Comparison of ENCODE assay signal across 1 cellular context in genomic region chr9:518540-518939, GRCh38.
TF ChIP-seq lines count a peak whose summit lies in the region.

No MANE protein-coding gene starts in this region.

TF ChIP-seq in HepG2, 621 proteins besides CTCF, POLR2A, EP300 and RAD21 (continued from another document):
- TF ChIP-seq NR2F6 (IDR thresholded peaks at IDR 0.05) (peak; percentile 45; the same call in 1 of the 2 replicates), NR2F6 (CRISPR knock-in tag; IDR thresholded peaks at IDR 0.05) (0 out of 2 replicates have a peak, but pooled peaks have one; percentile 18), FOXA1 (IDR thresholded peaks at IDR 0.05) (no peak), FOXA1 (CRISPR knock-in tag; IDR thresholded peaks at IDR 0.05) (peak; percentile 48; the same call in 1 of the 2 replicates)
